1 cellular context compared by ENCODE assay signal in the genomic region with DNA sequence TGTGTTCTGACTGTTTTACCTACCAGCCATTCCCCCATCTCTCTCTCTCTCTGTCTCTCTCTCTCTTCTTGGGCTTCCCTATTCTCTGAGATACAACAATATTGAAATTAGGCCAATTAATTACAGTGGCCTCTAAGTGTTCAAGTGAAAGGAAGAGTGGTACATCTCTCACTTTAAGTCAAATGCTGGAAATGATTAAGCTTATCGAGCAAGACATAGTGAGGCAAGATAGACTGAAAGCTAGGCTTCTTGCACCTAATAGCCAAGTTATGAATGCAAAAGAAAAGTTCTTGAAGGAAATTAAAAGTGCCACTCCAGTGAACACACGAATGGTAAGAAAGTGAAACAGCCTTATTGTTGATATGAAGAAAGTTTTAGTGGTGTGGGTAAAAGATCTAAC.
TF ChIP-seq lines count a peak whose summit lies in the region.

No MANE protein-coding gene starts in this region.

TF ChIP-seq in GM12878, 131 proteins besides CTCF, POLR2A, EP300 and RAD21:
- 0 out of 2 replicates have a peak, but pooled peaks have one; percentile 17 for TF ChIP-seq JUNB (IDR thresholded peaks at IDR 0.05)
- no peak for TF ChIP-seq SMARCA5 (IDR thresholded peaks at IDR 0.05)
- no peak for TF ChIP-seq MLLT1 (IDR thresholded peaks at IDR 0.05)
- no peak for TF ChIP-seq PAX5 (IDR thresholded peaks at IDR 0.05; ENCODE audit: borderline replicate concordance, low read depth, low read length)
- TF ChIP-seq DPF2 (IDR thresholded peaks at IDR 0.05), result no peak
- no peak for TF ChIP-seq NFYA (IDR thresholded peaks at IDR 0.05; ENCODE audit: borderline replicate concordance, low read depth, low read length)
- TF ChIP-seq BHLHE40 (IDR thresholded peaks at IDR 0.05; ENCODE audit: borderline replicate concordance in 1 of 2, low read depth in 2 of 2, low read length in 1 of 2), result no peak
- TF ChIP-seq ZNF217 (IDR thresholded peaks at IDR 0.05), result peak; percentile 49; the same call in 1 of the 2 replicates
TF ChIP-seq in GM12878: peak in this region for 2.
